ENCODE assay signal across 1 cellular context in the genomic region with DNA sequence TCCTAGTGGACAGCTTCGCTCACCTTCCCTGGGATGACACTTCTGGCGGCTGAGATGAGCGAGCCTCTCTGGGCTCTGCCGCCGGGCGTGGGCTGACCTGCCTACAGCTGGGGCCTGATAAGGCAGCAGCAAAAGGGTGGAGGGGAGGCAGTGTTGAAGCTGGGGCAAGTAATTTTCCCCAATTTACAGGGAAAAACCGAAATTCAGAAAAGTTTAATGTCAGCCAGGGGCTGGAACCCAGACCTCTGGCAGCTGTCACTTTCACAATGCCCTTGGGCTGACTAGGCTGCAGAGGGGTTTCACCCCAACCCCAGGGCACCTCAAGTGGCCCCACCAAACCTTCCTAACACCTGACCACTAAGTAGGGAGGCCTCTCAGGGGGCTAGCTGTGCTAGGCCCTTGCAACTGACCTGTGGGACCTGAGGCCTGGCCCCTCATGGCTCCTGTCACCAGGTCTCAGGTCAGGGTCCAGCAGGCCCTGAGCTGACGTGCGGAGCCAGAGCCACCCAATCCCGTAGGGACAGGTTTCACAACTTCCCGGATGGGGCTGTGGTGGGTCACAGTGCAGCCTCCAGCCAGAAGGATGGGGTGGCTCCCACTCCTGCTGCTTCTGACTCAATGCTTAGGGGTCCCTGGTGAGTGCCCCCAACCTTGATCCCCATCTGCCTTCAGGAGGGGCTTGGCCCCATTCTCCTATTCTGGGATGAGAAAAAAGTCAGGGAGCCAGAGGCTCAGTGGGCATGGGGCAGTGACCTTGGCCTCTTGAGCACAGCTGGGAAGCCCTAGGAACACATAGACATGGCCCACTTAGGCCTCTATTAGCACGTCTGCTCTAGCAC.
TF ChIP-seq lines count a peak whose summit lies in the region.

No MANE protein-coding gene starts in this region.

TF ChIP-seq in HepG2, 621 proteins besides CTCF, POLR2A, EP300 and RAD21 (continued from another document and continues in another):
- TF ChIP-seq ZNF773 (CRISPR knock-in tag; IDR thresholded peaks at IDR 0.05; ENCODE audit: borderline replicate concordance) (peak; percentile 91; the same call in 1 of the 2 replicates), ZNF772 (CRISPR knock-in tag; IDR thresholded peaks at IDR 0.05) (peak; percentile 92), KLF6 (CRISPR knock-in tag; IDR thresholded peaks at IDR 0.05) (peak; percentile 86; the same call in 1 of the 2 replicates), HDAC1 (CRISPR knock-in tag; IDR thresholded peaks at IDR 0.05) (peak; percentile 93), ZNF276 (CRISPR knock-in tag; IDR thresholded peaks at IDR 0.05; ENCODE audit: low read depth) (peak; percentile 60; the same call in 1 of the 2 replicates), FOXO1 (CRISPR knock-in tag; IDR thresholded peaks at IDR 0.05) (peak; percentile 61), MXD1 (CRISPR knock-in tag; IDR thresholded peaks at IDR 0.05) (peak; percentile 84; the same call in 1 of the 2 replicates), CAMTA2 (CRISPR knock-in tag; IDR thresholded peaks at IDR 0.05; ENCODE audit: borderline replicate concordance) (peak; percentile 92; the same call in 1 of the 2 replicates), TBX3 (IDR thresholded peaks at IDR 0.05; ENCODE audit: borderline replicate concordance) (peak; percentile 30; the same call in 1 of the 2 replicates), ZNF75D (CRISPR knock-in tag; IDR thresholded peaks at IDR 0.05; ENCODE audit: borderline replicate concordance) (0 out of 2 replicates have a peak, but pooled peaks have one; percentile 60), ZSCAN9 (CRISPR knock-in tag; IDR thresholded peaks at IDR 0.05; ENCODE audit: borderline replicate concordance) (peak; percentile 96; the same call in 1 of the 2 replicates), CBFB (CRISPR knock-in tag; IDR thresholded peaks at IDR 0.05) (peak; percentile 68; the same call in 1 of the 2 replicates), SALL2 (CRISPR knock-in tag; IDR thresholded peaks at IDR 0.05) (peak; percentile 55; the same call in 1 of the 2 replicates), RARA (CRISPR knock-in tag; IDR thresholded peaks at IDR 0.05) (peak; percentile 93), ZNF362 (CRISPR knock-in tag; IDR thresholded peaks at IDR 0.05; ENCODE audit: borderline replicate concordance) (peak; percentile 67), MED1 (CRISPR knock-in tag; IDR thresholded peaks at IDR 0.05) (peak; percentile 99), JUN (CRISPR knock-in tag; IDR thresholded peaks at IDR 0.05) (peak; percentile 89), HNF1A (IDR thresholded peaks at IDR 0.05; ENCODE audit: low read depth) (peak; percentile 40; the same call in 1 of the 2 replicates), HNF1A (CRISPR knock-in tag; IDR thresholded peaks at IDR 0.05; ENCODE audit: borderline replicate concordance) (peak; percentile 81; the same call in 1 of the 2 replicates), SALL1 (CRISPR knock-in tag; IDR thresholded peaks at IDR 0.05) (peak; percentile 87), SSRP1 (CRISPR knock-in tag; IDR thresholded peaks at IDR 0.05) (peak; percentile 81; the same call in 1 of the 2 replicates), NR2C2 (CRISPR knock-in tag; IDR thresholded peaks at IDR 0.05; ENCODE audit: borderline replicate concordance) (peak; percentile 85), HDAC2 (CRISPR knock-in tag; IDR thresholded peaks at IDR 0.05) (peak; percentile 91), RFXAP (CRISPR knock-in tag; IDR thresholded peaks at IDR 0.05; ENCODE audit: borderline replicate concordance) (peak; percentile 97), TOPORS (CRISPR knock-in tag; IDR thresholded peaks at IDR 0.05) (peak; percentile 64; the same call in 1 of the 2 replicates), ZNF850 (CRISPR knock-in tag; conservative IDR thresholded peaks at IDR 0.05) (peak; percentile 80; the same call in 1 of the 2 replicates), HOXA5 (CRISPR knock-in tag; IDR thresholded peaks at IDR 0.05) (peak; percentile 89), KLF12 (CRISPR knock-in tag; IDR thresholded peaks at IDR 0.05; ENCODE audit: borderline replicate concordance) (peak; percentile 89), ZFP90 (CRISPR knock-in tag; IDR thresholded peaks at IDR 0.05; ENCODE audit: borderline replicate concordance) (peak; percentile 88; the same call in 1 of the 2 replicates)
- TF ChIP-seq, protein P1, sequence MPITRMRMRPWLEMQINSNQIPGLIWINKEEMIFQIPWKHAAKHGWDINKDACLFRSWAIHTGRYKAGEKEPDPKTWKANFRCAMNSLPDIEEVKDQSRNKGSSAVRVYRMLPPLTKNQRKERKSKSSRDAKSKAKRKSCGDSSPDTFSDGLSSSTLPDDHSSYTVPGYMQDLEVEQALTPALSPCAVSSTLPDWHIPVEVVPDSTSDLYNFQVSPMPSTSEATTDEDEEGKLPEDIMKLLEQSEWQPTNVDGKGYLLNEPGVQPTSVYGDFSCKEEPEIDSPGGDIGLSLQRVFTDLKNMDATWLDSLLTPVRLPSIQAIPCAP (CRISPR knock-in tag; IDR thresholded peaks at IDR 0.05; ENCODE audit: low read depth): peak; percentile 45; the same call in 1 of the 2 replicates
- TF ChIP-seq, protein P2, sequence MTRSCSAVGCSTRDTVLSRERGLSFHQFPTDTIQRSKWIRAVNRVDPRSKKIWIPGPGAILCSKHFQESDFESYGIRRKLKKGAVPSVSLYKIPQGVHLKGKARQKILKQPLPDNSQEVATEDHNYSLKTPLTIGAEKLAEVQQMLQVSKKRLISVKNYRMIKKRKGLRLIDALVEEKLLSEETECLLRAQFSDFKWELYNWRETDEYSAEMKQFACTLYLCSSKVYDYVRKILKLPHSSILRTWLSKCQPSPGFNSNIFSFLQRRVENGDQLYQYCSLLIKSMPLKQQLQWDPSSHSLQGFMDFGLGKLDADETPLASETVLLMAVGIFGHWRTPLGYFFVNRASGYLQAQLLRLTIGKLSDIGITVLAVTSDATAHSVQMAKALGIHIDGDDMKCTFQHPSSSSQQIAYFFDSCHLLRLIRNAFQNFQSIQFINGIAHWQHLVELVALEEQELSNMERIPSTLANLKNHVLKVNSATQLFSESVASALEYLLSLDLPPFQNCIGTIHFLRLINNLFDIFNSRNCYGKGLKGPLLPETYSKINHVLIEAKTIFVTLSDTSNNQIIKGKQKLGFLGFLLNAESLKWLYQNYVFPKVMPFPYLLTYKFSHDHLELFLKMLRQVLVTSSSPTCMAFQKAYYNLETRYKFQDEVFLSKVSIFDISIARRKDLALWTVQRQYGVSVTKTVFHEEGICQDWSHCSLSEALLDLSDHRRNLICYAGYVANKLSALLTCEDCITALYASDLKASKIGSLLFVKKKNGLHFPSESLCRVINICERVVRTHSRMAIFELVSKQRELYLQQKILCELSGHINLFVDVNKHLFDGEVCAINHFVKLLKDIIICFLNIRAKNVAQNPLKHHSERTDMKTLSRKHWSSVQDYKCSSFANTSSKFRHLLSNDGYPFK (CRISPR knock-in tag; IDR thresholded peaks at IDR 0.05; ENCODE audit: borderline replicate concordance): peak; percentile 75
- TF ChIP-seq, protein P3, sequence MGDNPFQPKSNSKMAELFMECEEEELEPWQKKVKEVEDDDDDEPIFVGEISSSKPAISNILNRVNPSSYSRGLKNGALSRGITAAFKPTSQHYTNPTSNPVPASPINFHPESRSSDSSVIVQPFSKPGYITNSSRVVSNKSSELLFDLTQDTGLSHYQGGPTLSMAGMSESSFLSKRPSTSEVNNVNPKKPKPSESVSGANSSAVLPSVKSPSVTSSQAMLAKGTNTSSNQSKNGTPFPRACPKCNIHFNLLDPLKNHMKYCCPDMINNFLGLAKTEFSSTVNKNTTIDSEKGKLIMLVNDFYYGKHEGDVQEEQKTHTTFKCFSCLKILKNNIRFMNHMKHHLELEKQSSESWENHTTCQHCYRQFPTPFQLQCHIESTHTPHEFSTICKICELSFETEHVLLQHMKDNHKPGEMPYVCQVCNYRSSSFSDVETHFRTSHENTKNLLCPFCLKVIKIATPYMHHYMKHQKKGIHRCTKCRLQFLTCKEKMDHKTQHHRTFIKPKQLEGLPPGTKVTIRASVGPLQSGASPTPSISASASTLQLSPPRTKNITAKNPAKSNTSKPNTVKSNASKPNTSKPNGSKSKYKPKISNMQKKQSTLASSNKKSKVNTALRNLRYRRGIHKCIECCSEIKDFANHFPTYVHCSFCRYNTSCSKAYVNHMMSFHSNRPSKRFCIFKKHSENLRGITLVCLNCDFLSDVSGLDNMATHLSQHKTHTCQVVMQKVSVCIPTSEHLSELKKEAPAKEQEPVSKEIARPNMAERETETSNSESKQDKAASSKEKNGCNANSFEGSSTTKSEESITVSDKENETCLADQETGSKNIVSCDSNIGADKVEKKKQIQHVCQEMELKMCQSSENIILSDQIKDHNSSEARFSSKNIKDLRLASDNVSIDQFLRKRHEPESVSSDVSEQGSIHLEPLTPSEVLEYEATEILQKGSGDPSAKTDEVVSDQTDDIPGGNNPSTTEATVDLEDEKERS (CRISPR knock-in tag; IDR thresholded peaks at IDR 0.05): peak; percentile 87; the same call in 1 of the 2 replicates
- TF ChIP-seq, protein P4, sequence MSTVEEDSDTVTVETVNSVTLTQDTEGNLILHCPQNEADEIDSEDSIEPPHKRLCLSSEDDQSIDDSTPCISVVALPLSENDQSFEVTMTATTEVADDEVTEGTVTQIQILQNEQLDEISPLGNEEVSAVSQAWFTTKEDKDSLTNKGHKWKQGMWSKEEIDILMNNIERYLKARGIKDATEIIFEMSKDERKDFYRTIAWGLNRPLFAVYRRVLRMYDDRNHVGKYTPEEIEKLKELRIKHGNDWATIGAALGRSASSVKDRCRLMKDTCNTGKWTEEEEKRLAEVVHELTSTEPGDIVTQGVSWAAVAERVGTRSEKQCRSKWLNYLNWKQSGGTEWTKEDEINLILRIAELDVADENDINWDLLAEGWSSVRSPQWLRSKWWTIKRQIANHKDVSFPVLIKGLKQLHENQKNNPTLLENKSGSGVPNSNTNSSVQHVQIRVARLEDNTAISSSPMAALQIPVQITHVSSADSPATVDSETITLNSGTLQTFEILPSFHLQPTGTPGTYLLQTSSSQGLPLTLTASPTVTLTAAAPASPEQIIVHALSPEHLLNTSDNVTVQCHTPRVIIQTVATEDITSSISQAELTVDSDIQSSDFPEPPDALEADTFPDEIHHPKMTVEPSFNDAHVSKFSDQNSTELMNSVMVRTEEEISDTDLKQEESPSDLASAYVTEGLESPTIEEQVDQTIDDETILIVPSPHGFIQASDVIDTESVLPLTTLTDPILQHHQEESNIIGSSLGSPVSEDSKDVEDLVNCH (CRISPR knock-in tag; IDR thresholded peaks at IDR 0.05): peak; percentile 84; the same call in 1 of the 2 replicates
- TF ChIP-seq, protein P5, sequence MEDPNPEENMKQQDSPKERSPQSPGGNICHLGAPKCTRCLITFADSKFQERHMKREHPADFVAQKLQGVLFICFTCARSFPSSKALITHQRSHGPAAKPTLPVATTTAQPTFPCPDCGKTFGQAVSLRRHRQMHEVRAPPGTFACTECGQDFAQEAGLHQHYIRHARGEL (CRISPR knock-in tag; IDR thresholded peaks at IDR 0.05): 0 out of 2 replicates have a peak, but pooled peaks have one; percentile 42
